In the genomic region with DNA sequence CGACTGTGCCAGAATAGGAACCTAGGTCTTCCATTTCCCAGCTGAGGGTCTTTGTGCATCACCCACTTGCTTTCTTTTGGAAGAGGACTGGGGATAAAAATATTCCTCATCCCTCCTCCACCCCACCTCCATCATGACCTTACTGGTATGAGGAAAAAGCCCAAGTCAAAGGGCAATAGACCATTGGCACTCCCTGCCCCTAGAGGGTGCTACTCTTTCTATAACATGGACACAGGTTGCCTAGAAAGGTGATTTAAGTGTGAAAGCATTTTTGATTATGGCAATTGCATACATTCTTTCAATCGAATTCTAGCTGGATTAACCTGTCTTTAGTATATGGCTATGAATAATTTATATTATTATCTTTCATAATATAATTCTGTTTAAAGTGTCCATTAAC, we compare ENCODE assay signal across 13 cellular contexts. TPM values are rescaled to one million over a fixed set of nuclear protein-coding genes. Genes with fewer than 3 reads are reported as not detected.
DNase-seq lines count a peak whose midpoint lies in the region; ATAC-seq and TF ChIP-seq lines count a peak whose summit lies in the region.
"Had no signal": no experiment of that assay in that cellular context is flagged by ENCODE, and none has a peak within 500 bp of the region (broad histone marks: within the 10 kb centered on the region; RNA-seq: fewer than 3 reads in every experiment).

No MANE protein-coding gene starts in this region.

- H3K27me3 ChIP-seq in BJ (ENCODE audit: control insufficient read depth, insufficient read depth, low read length) (peaks cover 4% of the 10 kb centered on the region; the same call in 1 of the 2 replicates), HAP-1 (ENCODE audit: low read depth) (no peaks in the 10 kb centered on the region)

- H3K4me1 ChIP-seq in HAP-1: peaks cover 2% of the 10 kb centered on the region; the same call in 1 of the 2 replicates

- POLR2A ChIA-PET in BJ (lab: Charles Lee) (no interaction called here), WTC11 (lab: Charles Lee) (no interaction called here)

- TF ChIP-seq CTCF in BJ (IDR thresholded peaks at IDR 0.05; ENCODE audit: insufficient read depth, low read depth, low read length) (peak; percentile 56), WTC11 (IDR thresholded peaks at IDR 0.05) (peak; percentile 13; the same call in 1 of the 2 replicates)

- no peaks in the 10 kb centered on the region for H3K36me3 Mint-ChIP-seq in WTC11
- H3K36me3 Mint-ChIP-seq: activated naive CD4-positive, alpha-beta T cell treated with anti-CD3 and anti-CD28 coated beads, Interleukin-2, amount 10 ng/mL, durations not matched to agents 7 days and 5 days had no signal

- peaks cover 14% of the 10 kb centered on the region for H3K4me1 Mint-ChIP-seq in WTC11
- H3K4me1 Mint-ChIP-seq: activated naive CD4-positive, alpha-beta T cell treated with anti-CD3 and anti-CD28 coated beads, Interleukin-2, amount 10 ng/mL, durations not matched to agents 7 days and 5 days had no signal

- no peak overlapping the region for H3K27ac Mint-ChIP-seq in WTC11
- H3K27ac Mint-ChIP-seq: activated naive CD4-positive, alpha-beta T cell treated with anti-CD3 and anti-CD28 coated beads, Interleukin-2, amount 10 ng/mL, durations not matched to agents 7 days and 5 days had no signal

- in situ Hi-C loops in HAP-1 (cut with MboI; ENCODE audit: low sequenced_read_pairs): no loop called here

- no peaks in the 10 kb centered on the region for H3K36me3 ChIP-seq in BJ (ENCODE audit: control insufficient read depth, insufficient read depth, low read length)
- H3K36me3 ChIP-seq in HAP-1 (replicated peaks): no peaks in the 10 kb centered on the region
- H3K36me3 ChIP-seq: heart left ventricle, thoracic aorta had no signal

- ATAC-seq in WTC11: peak; percentile 92
- no peak for ATAC-seq in HG02763 (IDR thresholded peaks at IDR 0.05; ENCODE audit: unreplicated experiment)
- ATAC-seq: heart left ventricle had no signal

- H3K27me3 Mint-ChIP-seq in WTC11 (ENCODE audit: low read depth): no peaks in the 10 kb centered on the region; the same call in 1 of the 2 replicates

- no peaks in the 10 kb centered on the region for H3K9me3 Mint-ChIP-seq in WTC11
- H3K9me3 Mint-ChIP-seq: activated naive CD4-positive, alpha-beta T cell treated with anti-CD3 and anti-CD28 coated beads, Interleukin-2, amount 10 ng/mL, durations not matched to agents 7 days and 5 days had no signal

- H3K4me3 Mint-ChIP-seq in WTC11: no peak overlapping the region
- H3K4me3 Mint-ChIP-seq: activated naive CD4-positive, alpha-beta T cell treated with anti-CD3 and anti-CD28 coated beads, Interleukin-2, amount 10 ng/mL, durations not matched to agents 7 days and 5 days had no signal

- no peak for DNase-seq in BJ (ENCODE audit: low read depth)
- peak; percentile 16 to 30 for DNase-seq in HAP-1 (ENCODE audit: low spot score in 2 of 2)
- DNase-seq in WTC11 (ENCODE audit: low spot score): peak; percentile 36
- peak; percentile 33 for DNase-seq in kidney tubule cell (ENCODE audit: low spot score)
- no peak for DNase-seq in LoVo (ENCODE audit: low spot score)
- DNase-seq in NCI-H1417 treated with DMSO at 0.1 percent for 48 hours (lab: John Stamatoyannopoulos, UW): no peak
- DNase-seq in GM19240 (ENCODE audit: insufficient read length, low spot score): no peak
- DNase-seq: activated naive CD4-positive, alpha-beta T cell treated with anti-CD3 and anti-CD28 coated beads, Interleukin-2, amount 10 ng/mL, durations not matched to agents 7 days and 5 days; GF-D8; heart left ventricle had no signal

- 0 out of 2 replicates have a peak, but pooled peaks cover 3% of the 10 kb centered on the region for H3K9me3 ChIP-seq in HAP-1

- CTCF ChIA-PET in BJ (lab: Yijun Ruan, JAX): interaction anchor here (1.1 to 3.2 kb wide), 6 partner anchors 10 to 226 kb away, joined by 3 to 14 read pairs (median 4); no protein-coding TSS in a partner anchor
- CTCF ChIA-PET in WTC11 (lab: Charles Lee): interaction anchor here (0.7 to 1.5 kb wide), 5 partner anchors 46 to 217 kb away, joined by 3 to 6 read pairs (median 4); no protein-coding TSS in a partner anchor

- no peak overlapping the region for H3K4me3 ChIP-seq in BJ (ENCODE audit: low read depth, low read length)
- no peak overlapping the region for H3K4me3 ChIP-seq in HAP-1
- H3K4me3 ChIP-seq: heart left ventricle, skin epidermis, thoracic aorta had no signal

TF ChIP-seq in WTC11, 78 proteins besides CTCF, POLR2A, EP300 and RAD21 (continues in another document):
- TF ChIP-seq, protein P1, sequence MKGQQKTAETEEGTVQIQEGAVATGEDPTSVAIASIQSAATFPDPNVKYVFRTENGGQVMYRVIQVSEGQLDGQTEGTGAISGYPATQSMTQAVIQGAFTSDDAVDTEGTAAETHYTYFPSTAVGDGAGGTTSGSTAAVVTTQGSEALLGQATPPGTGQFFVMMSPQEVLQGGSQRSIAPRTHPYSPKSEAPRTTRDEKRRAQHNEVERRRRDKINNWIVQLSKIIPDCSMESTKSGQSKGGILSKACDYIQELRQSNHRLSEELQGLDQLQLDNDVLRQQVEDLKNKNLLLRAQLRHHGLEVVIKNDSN (CRISPR knock-in tag; IDR thresholded peaks at IDR 0.05): no peak
- TF ChIP-seq TEAD1 (CRISPR knock-in tag; IDR thresholded peaks at IDR 0.05): no peak
- no peak for TF ChIP-seq HMGA2 (CRISPR knock-in tag; IDR thresholded peaks at IDR 0.05)
- no peak for TF ChIP-seq USF2 (CRISPR knock-in tag; IDR thresholded peaks at IDR 0.05)
- no peak for TF ChIP-seq EMX1 (CRISPR knock-in tag; IDR thresholded peaks at IDR 0.05)
- no peak for TF ChIP-seq TCF7 (CRISPR knock-in tag; IDR thresholded peaks at IDR 0.05; ENCODE audit: low read depth)
- no peak for TF ChIP-seq ETV6 (CRISPR knock-in tag; IDR thresholded peaks at IDR 0.05)
- no peak for TF ChIP-seq KAT7 (CRISPR knock-in tag; IDR thresholded peaks at IDR 0.05; ENCODE audit: borderline replicate concordance)
- no peak for TF ChIP-seq SOX15 (CRISPR knock-in tag; IDR thresholded peaks at IDR 0.05)
- no peak for TF ChIP-seq ARID4B (CRISPR knock-in tag; IDR thresholded peaks at IDR 0.05; ENCODE audit: borderline replicate concordance)
- no peak for TF ChIP-seq ZNF425 (CRISPR knock-in tag; conservative IDR thresholded peaks at IDR 0.05)
- no peak for TF ChIP-seq ELF4 (CRISPR knock-in tag; IDR thresholded peaks at IDR 0.05; ENCODE audit: low read depth)
- no peak for TF ChIP-seq ZNF232 (CRISPR knock-in tag; IDR thresholded peaks at IDR 0.05)
- TF ChIP-seq FOXK1 (CRISPR knock-in tag; IDR thresholded peaks at IDR 0.05): no peak
- TF ChIP-seq ZNF416 (CRISPR knock-in tag; IDR thresholded peaks at IDR 0.05): no peak

RNA-seq across cellular contexts. Expression of gene ZNF618, which starts 22.8 kb away (rescaled TPM):
- polyA plus RNA-seq in BJ (2011; rRNA removed): 4.0 and 5.4 TPM in 2 replicates
- polyA minus RNA-seq in BJ (2011; rRNA and poly(A)+ RNA removed): 6.9 and 10.3 TPM in 2 replicates
- total RNA-seq in WTC11 (2021): 21.5 to 23.9 TPM (median 22.0 TPM) in 3 replicates

Comparison
In these comparisons a context has a peak if more than half of its experiments do, and no peak if none do; other contexts are left out.
1. DNase-seq: peak in HAP-1 (2 of 2), WTC11 (single experiment) and kidney tubule cell (single experiment); none in BJ (single experiment), LoVo (single experiment), NCI-H1417 treated with DMSO at 0.1 percent for 48 hours (single experiment) and GM19240 (single experiment).